Comparison of ENCODE assay signal across 8 cellular contexts in the genomic region with DNA sequence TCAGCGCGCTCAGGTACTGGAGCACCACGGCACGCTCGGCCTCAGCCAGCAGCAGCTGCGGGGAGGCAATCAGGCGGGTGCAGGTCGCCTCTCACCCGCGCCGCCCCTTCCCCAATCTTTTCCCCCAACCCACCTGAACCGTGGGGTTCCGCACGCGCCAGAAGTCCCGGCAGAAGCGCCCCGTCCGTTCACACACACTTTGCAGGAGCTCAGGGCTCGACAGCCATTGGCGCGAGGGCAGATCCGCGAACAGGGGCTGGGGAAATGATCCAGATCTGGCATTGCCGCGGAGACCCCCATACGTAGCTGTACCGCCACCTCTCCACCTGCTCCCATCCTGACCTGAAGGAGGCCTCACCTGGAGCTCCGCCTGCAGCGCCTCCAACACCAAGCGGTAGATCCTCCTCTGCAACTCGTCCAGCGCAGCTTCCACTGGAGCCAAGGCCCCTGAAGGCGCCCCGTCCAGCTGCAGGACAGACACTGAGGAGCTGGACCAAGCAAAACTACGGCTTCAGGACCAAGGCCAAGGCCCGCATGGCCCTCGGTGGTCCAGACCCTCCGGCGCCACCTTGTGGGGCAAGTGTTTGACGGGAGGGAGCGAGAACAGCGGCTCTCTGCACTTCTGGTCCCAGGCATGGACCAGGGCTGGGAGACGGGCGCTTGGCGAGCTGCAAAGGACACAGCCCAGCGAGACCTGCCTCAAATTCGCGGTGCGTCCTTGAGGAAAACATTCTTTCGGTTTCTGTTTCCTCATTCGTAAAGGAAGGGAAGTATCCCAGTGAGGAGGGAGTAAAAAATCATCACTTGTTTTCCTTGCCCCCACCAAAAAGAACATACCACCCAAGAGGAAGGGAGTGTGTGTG. TPM values are rescaled to one million over a fixed set of nuclear protein-coding genes. Genes with fewer than 3 reads are reported as not detected.
DNase-seq lines count a peak whose midpoint lies in the region; ATAC-seq and TF ChIP-seq lines count a peak whose summit lies in the region.

No MANE protein-coding gene starts in this region.

- no peaks in the 10 kb centered on the region for H3K9me2 ChIP-seq in HCT116 (ENCODE audit: insufficient read depth)

- no peak overlapping the region for H3K27ac ChIP-seq in CD4-positive, CD25-positive, alpha-beta regulatory T cell (ENCODE audit: insufficient read depth, low read length, poor library complexity, severe bottlenecking)
- no peak overlapping the region; the same call in 1 of the 2 replicates for H3K27ac ChIP-seq in HCT116 (ENCODE audit: low read depth, low read length)

- no peak for ATAC-seq in CD4-positive, CD25-positive, alpha-beta regulatory T cell (ENCODE audit: low read depth in 2 of 2)
- ATAC-seq in HCT116: peak; percentile 61
- no peak for ATAC-seq in HG03457 (IDR thresholded peaks at IDR 0.05; ENCODE audit: unreplicated experiment)

- H3K36me3 Mint-ChIP-seq in CD4-positive, CD25-positive, alpha-beta regulatory T cell: no peaks in the 10 kb centered on the region
- H3K36me3 Mint-ChIP-seq in endothelial cell (ENCODE audit: low read depth, unreplicated experiment): peaks cover 6% of the 10 kb centered on the region

- H3K27me3 Mint-ChIP-seq in CD4-positive, CD25-positive, alpha-beta regulatory T cell: peaks cover 10% of the 10 kb centered on the region
- peaks cover 6% of the 10 kb centered on the region for H3K27me3 Mint-ChIP-seq in endothelial cell (ENCODE audit: unreplicated experiment)

- H3K9me3 ChIP-seq in CD4-positive, CD25-positive, alpha-beta regulatory T cell (ENCODE audit: control insufficient read depth in 2 of 2, low read length in 2 of 2): no peaks in the 10 kb centered on the region
- no peaks in the 10 kb centered on the region for H3K9me3 ChIP-seq in HCT116 (ENCODE audit: control insufficient read depth in 1 of 2, insufficient read depth in 1 of 2, low read depth in 1 of 2, low read length in 2 of 2)

- H3K27ac Mint-ChIP-seq in CD4-positive, CD25-positive, alpha-beta regulatory T cell: peak overlapping the region in 2 of 3 donors; percentile 82 to 93
- H3K27ac Mint-ChIP-seq in endothelial cell (ENCODE audit: unreplicated experiment): peak overlapping the region; percentile 80

- peaks cover 11% of the 10 kb centered on the region for H3K79me2 ChIP-seq in HCT116 (ENCODE audit: insufficient read depth, low read length)

- H2AFZ ChIP-seq in HCT116 (ENCODE audit: low read depth, low read length, poor library complexity, severe bottlenecking): no peak overlapping the region

- H3K4me3 ChIP-seq in CD4-positive, CD25-positive, alpha-beta regulatory T cell (ENCODE audit: low read depth, low read length): no peak overlapping the region
- H3K4me3 ChIP-seq in HCT116 (replicated peaks in 1 of 2; ENCODE audit: low read depth in 1 of 2, low read length in 2 of 2): no peak overlapping the region

- peak overlapping the region in 3 of 4 donors; percentile 88 to 94 (median 92) for H3K4me3 Mint-ChIP-seq in CD4-positive, CD25-positive, alpha-beta regulatory T cell
- H3K4me3 Mint-ChIP-seq in endothelial cell (ENCODE audit: unreplicated experiment): peak overlapping the region; percentile 88

- RAD21 ChIA-PET in HCT116 (lab: Charles Lee; ENCODE audit: low non-redundant PET in 1 of 2, low total read pairs in 2 of 2, uncharacterized antibody in 2 of 2, unreplicated experiment in 2 of 2): interaction anchor here in 1 of 2 experiments (0.6 to 1.2 kb wide), 3 partner anchors 154 to 215 kb away, joined by 3 to 16 read pairs (median 3); no protein-coding TSS in a partner anchor

- peaks cover 4 to 17% (median 7%) of the 10 kb centered on the region in 4 donors for H3K4me1 Mint-ChIP-seq in CD4-positive, CD25-positive, alpha-beta regulatory T cell
- peaks cover 28% of the 10 kb centered on the region for H3K4me1 Mint-ChIP-seq in endothelial cell (ENCODE audit: unreplicated experiment)

- H3K4me1 ChIP-seq in CD4-positive, CD25-positive, alpha-beta regulatory T cell (ENCODE audit: control insufficient read depth, insufficient read depth, low read length, poor library complexity, severe bottlenecking): peaks cover 18% of the 10 kb centered on the region
- H3K4me1 ChIP-seq in HCT116 (ENCODE audit: control insufficient read depth in 1 of 2, insufficient read depth in 2 of 2, low read length in 2 of 2): peaks cover 10 to 43% of the 10 kb centered on the region in 2 experiments; a peak in 3 of 4 replicates

- DNase-seq in CD4-positive, CD25-positive, alpha-beta regulatory T cell: peak; percentile 71 to 79 (median 74)
- DNase-seq in HCT116 (ENCODE audit: low read depth, low spot score) (peak; percentile 67), NOMO-1 (lab: John Stamatoyannopoulos, UW; ENCODE audit: unreplicated experiment in 2 of 2) (peak; percentile 78 to 82), endothelial cell (ENCODE audit: low spot score) (peak; percentile 99), midbrain (lab: John Stamatoyannopoulos, UW) (peak; percentile 84)
- DNase-seq in activated CD8-positive, alpha-beta memory T cell treated with anti-CD3 and anti-CD28 coated beads, Interleukin-2, amount 50 U/mL, for 1 hour (ENCODE audit: extremely low read depth): peak; percentile 47
- DNase-seq in stimulated activated CD8-positive, alpha-beta memory T cell treated with anti-CD3 and anti-CD28 coated beads, Interleukin-15, amount 100 ng/mL, for 4 hours (ENCODE audit: low read depth in 2 of 2): peak; percentile 53 to 60

- TF ChIP-seq RAD21 in HCT116 (IDR thresholded peaks at IDR 0.05; ENCODE audit: low read depth): no peak

- no peak for TF ChIP-seq POLR2A in HCT116 (IDR thresholded peaks at IDR 0.05; ENCODE audit: borderline replicate concordance, extremely low read depth, insufficient read depth, insufficient read length)

- TSS peak; percentile 38 for BruUV-seq in HCT116 (replicated peaks; lab: Mats Ljungman, UMichigan)

- H3K27me3 ChIP-seq in CD4-positive, CD25-positive, alpha-beta regulatory T cell (ENCODE audit: control insufficient read depth, insufficient read depth, low read length): peaks cover 3% of the 10 kb centered on the region
- no peaks in the 10 kb centered on the region for H3K27me3 ChIP-seq in HCT116 (ENCODE audit: insufficient read depth, low read length)

- CTCF ChIA-PET in HCT116 (lab: Charles Lee): interaction anchor here (0.7 to 1.5 kb wide), 13 partner anchors 13 to 290 kb away, joined by 3 to 12 read pairs (median 4); partner anchors contain the start of genes ELMO3 and NOL3

- POLR2A ChIA-PET in HCT116 (lab: Charles Lee): interaction anchor here (1.5 kb wide), 1 partner anchor 42 kb away, joined by 3 read pairs; the partner anchor contains the start of gene TMEM208

- no peaks in the 10 kb centered on the region for H3K9me3 Mint-ChIP-seq in CD4-positive, CD25-positive, alpha-beta regulatory T cell
- no peaks in the 10 kb centered on the region for H3K9me3 Mint-ChIP-seq in endothelial cell (ENCODE audit: unreplicated experiment)

- H3K4me2 ChIP-seq in HCT116 (ENCODE audit: low read length): peak overlapping the region; percentile 53

- intact Hi-C loops in HCT116 (cut with micrococcal nuclease): loop anchor here (1.0 kb wide), 2 partner anchors 167 to 208 kb away; no protein-coding TSS in a partner anchor

- H3K9ac ChIP-seq in HCT116 (ENCODE audit: low read length): no peak overlapping the region

- H3K36me3 ChIP-seq in CD4-positive, CD25-positive, alpha-beta regulatory T cell (ENCODE audit: control insufficient read depth, insufficient read depth, low read length): no peaks in the 10 kb centered on the region
- no peaks in the 10 kb centered on the region for H3K36me3 ChIP-seq in HCT116 (ENCODE audit: control insufficient read depth in 1 of 2, insufficient read depth in 2 of 2, low read length in 2 of 2)

- TF ChIP-seq CTCF in HCT116 (IDR thresholded peaks at IDR 0.05 in 2 of 3, conservative IDR thresholded peaks at IDR 0.05 in 1 of 3; ENCODE audit: borderline replicate concordance in 1 of 3, insufficient read depth in 1 of 3, low read depth in 2 of 3, low read length in 2 of 3) (peak in 2 of 3 experiments; percentile 80; a peak in 4 of 6 replicates), endothelial cell (IDR thresholded peaks at IDR 0.05; ENCODE audit: unreplicated experiment) (peak; percentile 68)

- no peaks in the 10 kb centered on the region for H4K20me1 ChIP-seq in HCT116 (ENCODE audit: insufficient read depth)

TF ChIP-seq in HCT116, 20 proteins besides CTCF, POLR2A, EP300 and RAD21 (continues in another document):
- TF ChIP-seq EZH2phosphoT487 (IDR thresholded peaks at IDR 0.05; ENCODE audit: borderline replicate concordance): no peak

RNA-seq across cellular contexts. Expression of gene MATCAP1, which starts 1.5 kb away (rescaled TPM):
- total RNA-seq in CD4-positive, CD25-positive, alpha-beta regulatory T cell: 19.6 TPM
- under 1 TPM in 1 of 4 donors, not detected in 3; 0.80 TPM for polyA plus RNA-seq in CD4-positive, CD25-positive, alpha-beta regulatory T cell
- total RNA-seq in HCT116 (2021; ENCODE audit: unreplicated experiment): 38.7 TPM
- polyA plus RNA-seq in HCT116 (2012): 29.7 and 41.0 TPM in 2 replicates
- total RNA-seq in endothelial cell (ENCODE audit: unreplicated experiment): 88.8 TPM

RNA-seq across cellular contexts. Expression of gene EXOC3L1, which starts 4.7 kb away (rescaled TPM):
- total RNA-seq in CD4-positive, CD25-positive, alpha-beta regulatory T cell: 0.86 TPM
- polyA plus RNA-seq in CD4-positive, CD25-positive, alpha-beta regulatory T cell: under 1 TPM in 2 of 4 donors, not detected in 2; 0.25 to 0.35 TPM
- total RNA-seq in HCT116 (2021; ENCODE audit: unreplicated experiment) (0.30 TPM), endothelial cell (ENCODE audit: unreplicated experiment) (150 TPM)
- polyA plus RNA-seq in HCT116 (2012): 0.14 and 0.16 TPM in 2 replicates

RNA-seq across cellular contexts. Expression of gene E2F4, which starts 6.7 kb away (rescaled TPM):
- total RNA-seq in CD4-positive, CD25-positive, alpha-beta regulatory T cell: 63.7 TPM
- 10 to 100 TPM; 46.8 to 54.9 (median 48.9) TPM for polyA plus RNA-seq in CD4-positive, CD25-positive, alpha-beta regulatory T cell
- 114 TPM for total RNA-seq in HCT116 (2021; ENCODE audit: unreplicated experiment)
- polyA plus RNA-seq in HCT116 (2012): 92.8 and 99.8 TPM in 2 replicates
- total RNA-seq in endothelial cell (ENCODE audit: unreplicated experiment): 113 TPM

RNA-seq across cellular contexts. Expression of gene ELMO3, which starts 13.7 kb away (rescaled TPM):
- 2.2 TPM for total RNA-seq in CD4-positive, CD25-positive, alpha-beta regulatory T cell
- under 1 TPM in 1 of 4 donors, not detected in 3; 0.09 TPM for polyA plus RNA-seq in CD4-positive, CD25-positive, alpha-beta regulatory T cell
- total RNA-seq in HCT116 (2021; ENCODE audit: unreplicated experiment): 45.8 TPM
- 53.4 and 60.6 TPM in 2 replicates for polyA plus RNA-seq in HCT116 (2012)
- 25.3 TPM for total RNA-seq in endothelial cell (ENCODE audit: unreplicated experiment)

RNA-seq across cellular contexts. Expression of gene NOL3, which starts 14.9 kb away (rescaled TPM):
- 2.3 TPM for total RNA-seq in CD4-positive, CD25-positive, alpha-beta regulatory T cell
- polyA plus RNA-seq in CD4-positive, CD25-positive, alpha-beta regulatory T cell: not detected
- total RNA-seq in HCT116 (2021; ENCODE audit: unreplicated experiment) (54.0 TPM), endothelial cell (ENCODE audit: unreplicated experiment) (2.6 TPM)
- polyA plus RNA-seq in HCT116 (2012): 76.0 and 87.8 TPM in 2 replicates

Comparison
In these comparisons a context has a peak if more than half of its experiments do, and no peak if none do; other contexts are left out.
1. DNase-seq: peak in every context shown above with its lines; median percentile 99 in endothelial cell; 84 in midbrain; 80 in NOMO-1; 74 in CD4-positive, CD25-positive, alpha-beta regulatory T cell; 67 in HCT116; 56 in stimulated activated CD8-positive, alpha-beta memory T cell treated with anti-CD3 and anti-CD28 coated beads, Interleukin-15, amount 100 ng/mL, for 4 hours; 47 in activated CD8-positive, alpha-beta memory T cell treated with anti-CD3 and anti-CD28 coated beads, Interleukin-2, amount 50 U/mL, for 1 hour.
2. RNA of gene EXOC3L1, which starts 4.7 kb away (total RNA-seq): 150 TPM in endothelial cell (single experiment); 0.86 TPM in CD4-positive, CD25-positive, alpha-beta regulatory T cell (single experiment) and 0.30 TPM in HCT116 (single experiment); every median in the first group is over 10 times any median in the second.